In genomic region chr11:65524747-65525658, GRCh38 we compare ENCODE assay signal across 8 cellular contexts. TPM values are rescaled to one million over a fixed set of nuclear protein-coding genes. Genes with fewer than 3 reads are reported as not detected.
DNase-seq lines count a peak whose midpoint lies in the region; ATAC-seq and TF ChIP-seq lines count a peak whose summit lies in the region.

SCYL1 (plus strand) TSS chr11:65525083; CDS start chr11:65525154, 71 bp downstream.

- no peak for TF ChIP-seq CTCF in epithelial cell of esophagus (IDR thresholded peaks at IDR 0.05; ENCODE audit: insufficient read depth, low read depth, low read length, missing control alignments)

- peak within 1 kb of the TSS; percentile 77 for H3K4me3 ChIP-seq in epithelial cell of esophagus (ENCODE audit: low read length)

- DNase-seq in NOMO-1 treated with DMSO at 0.1 percent for 48 hours (lab: John Stamatoyannopoulos, UW; ENCODE audit: unreplicated experiment) (peak; percentile 63), activated T-cell treated with anti-CD3 and anti-CD28 coated beads for 24 hours (ENCODE audit: low read depth) (peak; percentile 75), epithelial cell of esophagus (ENCODE audit: low read depth) (peak; percentile 79), mucosa of gallbladder (ENCODE audit: low spot score) (peak; percentile 83)
- peak; percentile 66 for DNase-seq in stimulated activated CD8-positive, alpha-beta memory T cell treated with anti-CD3 and anti-CD28 coated beads, Interleukin-4, amount 100 ng/mL, for 24 hours (ENCODE audit: low read depth)

- ATAC-seq in GM18498 (IDR thresholded peaks at IDR 0.05; ENCODE audit: unreplicated experiment) (peak; percentile 70), HG02973 (IDR thresholded peaks at IDR 0.05; ENCODE audit: unreplicated experiment) (peak; percentile 44), HG03520 (IDR thresholded peaks at IDR 0.05; ENCODE audit: unreplicated experiment) (no peak)

RNA-seq across cellular contexts. Expression of gene SCYL1, which starts in this region (rescaled TPM):
- total RNA-seq in mucosa of gallbladder, result 90.1 TPM
